In the genomic region with DNA sequence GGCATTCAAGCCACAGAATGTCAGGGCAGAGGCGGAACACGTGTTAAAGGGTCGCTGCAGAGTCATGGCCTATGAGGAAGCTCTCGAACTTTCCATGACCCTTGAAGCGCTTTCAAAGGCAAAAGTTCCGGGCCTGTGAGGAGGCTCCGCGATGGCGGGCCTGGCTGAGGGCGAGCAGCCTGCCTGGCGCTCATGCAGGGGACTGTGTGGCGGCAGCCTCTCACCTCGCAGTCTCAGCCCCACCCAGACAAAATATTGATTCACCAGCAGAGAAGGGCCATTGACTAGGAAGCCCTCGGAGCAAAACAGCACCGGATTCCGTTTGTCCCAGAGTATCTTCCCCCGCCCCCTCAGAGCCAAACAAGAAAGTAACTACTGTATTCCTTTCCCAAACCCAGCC, we compare ENCODE assay signal across 25 cellular contexts. TPM values are rescaled to one million over a fixed set of nuclear protein-coding genes. Genes with fewer than 3 reads are reported as not detected.
DNase-seq lines count a peak whose midpoint lies in the region; ATAC-seq, FAIRE-seq and TF ChIP-seq lines count a peak whose summit lies in the region.
"Had no signal": no experiment of that assay in that cellular context is flagged by ENCODE, and none has a peak within 500 bp of the region (broad histone marks: within the 10 kb centered on the region; RNA-seq: fewer than 3 reads in every experiment).

No MANE protein-coding gene starts in this region.

- no peak overlapping the region for H3K18ac ChIP-seq in H9 (ENCODE audit: insufficient read length, low read depth, low read length)

- no peaks in the 10 kb centered on the region for H3K79me2 ChIP-seq in GM23338 (replicated peaks; ENCODE audit: insufficient read depth)
- no peaks in the 10 kb centered on the region for H3K79me2 ChIP-seq in H9 (ENCODE audit: insufficient read depth, low read length)
- no peaks in the 10 kb centered on the region for H3K79me2 ChIP-seq in K562 (ENCODE audit: control insufficient read depth, insufficient read depth, low read length)

- H3K27ac ChIP-seq in GM23338 (ENCODE audit: low read depth) (no peak overlapping the region), H9 (ENCODE audit: insufficient read length, low read depth, low read length) (no peak overlapping the region), K562 (ENCODE audit: extremely low read depth, low read depth, low read length) (no peak overlapping the region)
- H3K27ac ChIP-seq: BLaER1 had no signal

- POLR2A ChIA-PET in K562 (lab: Yijun Ruan, JAX), result interaction anchor here (0.6 kb wide), 1 partner anchor 736 kb away, joined by 3 read pairs; no protein-coding TSS in a partner anchor

- no peak overlapping the region for H3K4ac ChIP-seq in H9 (ENCODE audit: low read depth, low read length)

- intact Hi-C loops in K562 (cut with micrococcal nuclease), result no loop called here

- no peaks in the 10 kb centered on the region for H3F3A ChIP-seq in GM23338 (replicated peaks; ENCODE audit: low read depth)

- no peak overlapping the region for H3T11ph ChIP-seq in H9 (ENCODE audit: low read length)

- no peaks in the 10 kb centered on the region for H3K36me3 ChIP-seq in GM23338 (ENCODE audit: insufficient read depth)
- no peaks in the 10 kb centered on the region for H3K36me3 ChIP-seq in K562 (ENCODE audit: control insufficient read depth, insufficient read depth, low read length)
- H3K36me3 ChIP-seq: BE2C, BLaER1 had no signal

- peak; percentile 77 for ATAC-seq in GM23338
- ATAC-seq in K562, result peak; percentile 28; the same call in 2 of the 3 replicates
- no peak for ATAC-seq in HG02938 (IDR thresholded peaks at IDR 0.05; ENCODE audit: unreplicated experiment)
- no peak for ATAC-seq in GM21515 (IDR thresholded peaks at IDR 0.05; ENCODE audit: unreplicated experiment)
- ATAC-seq: CD8-positive, alpha-beta T cell; GM12878 had no signal

- CTCF ChIA-PET in K562 (lab: Yijun Ruan, JAX; ENCODE audit: low intra/inter-chr PET ratio), result no interaction called here

- H3K9me3 ChIP-seq in H9 (ENCODE audit: control insufficient read depth, low read depth, low read length) (no peaks in the 10 kb centered on the region), K562 (replicated peaks; ENCODE audit: control insufficient read depth, insufficient read depth, low read depth, low read length) (no peaks in the 10 kb centered on the region)
- H3K9me3 ChIP-seq: BE2C, Caco-2 had no signal

- FAIRE-seq in K562 (lab: Jason Lieb, UNC), result no peak
- FAIRE-seq: A204.1, D721Med, GM12878, GM12892, GM18507 had no signal

- H3K4me3 ChIP-seq in GM23338 (no peak overlapping the region), K562 (no peak overlapping the region)
- H3K4me3 ChIP-seq: BLaER1, GM12878 had no signal

- no peaks in the 10 kb centered on the region; the same call in 2 of the 3 replicates for H3K9me3 Mint-ChIP-seq in GM23338
- peaks cover 0 to 5% of the 10 kb centered on the region in 2 experiments; a peak in 2 of 5 replicates for H3K9me3 Mint-ChIP-seq in H9
- H3K9me3 Mint-ChIP-seq: CD4-positive, alpha-beta T cell; CD8-positive, alpha-beta T cell had no signal

- H3K27me3 ChIP-seq in GM23338 (ENCODE audit: insufficient read depth) (no peaks in the 10 kb centered on the region), H9 (ENCODE audit: insufficient read depth, low read length) (no peaks in the 10 kb centered on the region), K562 (ENCODE audit: control insufficient read depth in 2 of 2, insufficient read depth in 2 of 2, low read length in 2 of 2) (peaks cover 6 to 14% of the 10 kb centered on the region in 2 experiments; a peak in 3 of 5 replicates)
- H3K27me3 ChIP-seq: BE2C, BLaER1 had no signal

- H4K20me1 ChIP-seq in GM23338 (replicated peaks; ENCODE audit: insufficient read depth) (no peaks in the 10 kb centered on the region), H9 (ENCODE audit: control insufficient read depth, insufficient read depth, insufficient read length) (no peaks in the 10 kb centered on the region), K562 (replicated peaks; ENCODE audit: control insufficient read depth, insufficient read depth, low read length) (no peaks in the 10 kb centered on the region)
- H4K20me1 ChIP-seq: BLaER1 had no signal

- DNase-seq in ELF-1 (ENCODE audit: low read depth, low spot score) (peak; percentile 20), GM23338 (ENCODE audit: low spot score) (peak; percentile 33), H9 (peak; percentile 32), K562 (ENCODE audit: extremely low read depth in 1 of 4, low spot score in 3 of 4) (no peak), NCI-H1436 treated with DMSO at 0.1 percent for 48 hours (lab: John Stamatoyannopoulos, UW) (no peak), CD1c-positive myeloid dendritic cell (ENCODE audit: extremely low spot score) (no peak)
- DNase-seq: 8988T; ACHN; BE2C; C1 segment of cervical spinal cord; Caco-2; Calu3; CD4-positive, alpha-beta T cell; CD8-positive, alpha-beta T cell; DMS79 treated with DMSO at 0.1 percent for 48 hours; GDM1 had no signal

- in situ Hi-C loops in K562 (cut with MboI), result no loop called here

- TF ChIP-seq EP300 in K562 (IDR thresholded peaks at IDR 0.05; ENCODE audit: low read length), result no peak

- H3K36me3 Mint-ChIP-seq in GM23338 (ENCODE audit: low read depth), result no peaks in the 10 kb centered on the region
- no peaks in the 10 kb centered on the region for H3K36me3 Mint-ChIP-seq in H9 (ENCODE audit: insufficient read depth in 1 of 3, low read depth in 3 of 3)
- H3K36me3 Mint-ChIP-seq: CD14-positive monocyte; CD8-positive, alpha-beta T cell had no signal

- H2BK12ac ChIP-seq in H9 (ENCODE audit: insufficient read length, low read depth, low read length), result no peak overlapping the region

- no peak overlapping the region for H4K5ac ChIP-seq in H9 (ENCODE audit: insufficient read length, low read depth, low read length)

- H3K23me2 ChIP-seq in H9 (ENCODE audit: insufficient read length, low read depth, low read length, poor library complexity, severe bottlenecking), result no peaks in the 10 kb centered on the region

- whole genome bisulfite sequencing in H9 (ENCODE audit: extremely low coverage, insufficient read length, low lambda C conversion rate), result no CpG with 5 or more reads among the region's 17 CpGs
- WGBS in K562 (ENCODE audit: insufficient coverage, low coverage, missing lambda C conversion rate), result 4% methylated on average over 11 of the region's 17 CpGs

- H3K4me1 Mint-ChIP-seq in GM23338, result no peaks in the 10 kb centered on the region
- no peaks in the 10 kb centered on the region for H3K4me1 Mint-ChIP-seq in H9
- H3K4me1 Mint-ChIP-seq: CD14-positive monocyte had no signal

- H3K9me2 ChIP-seq in GM23338 (ENCODE audit: insufficient read depth), result no peaks in the 10 kb centered on the region

- H3K9ac ChIP-seq in H9 (ENCODE audit: extremely low read depth, insufficient read length, low read length) (no peak overlapping the region), K562 (ENCODE audit: insufficient read depth in 1 of 2, low read depth in 2 of 2, low read length in 2 of 2) (no peak overlapping the region)
- H3K9ac ChIP-seq: BLaER1 had no signal

- H3K56ac ChIP-seq in H9 (ENCODE audit: insufficient read length, low read depth, low read length), result no peak overlapping the region

- H2BK120ac ChIP-seq in H9 (ENCODE audit: low read depth, low read length, poor library complexity, severe bottlenecking), result no peak overlapping the region

- no peak overlapping the region for H3K4me2 ChIP-seq in GM23338
- no peak overlapping the region for H3K4me2 ChIP-seq in H9 (ENCODE audit: insufficient read depth, insufficient read length, low read length)
- H3K4me2 ChIP-seq in K562 (ENCODE audit: insufficient read depth, low read length), result no peak overlapping the region
- H3K4me2 ChIP-seq: BLaER1 had no signal

- H3K23ac ChIP-seq in H9 (ENCODE audit: insufficient read length, low read depth, low read length), result no peak overlapping the region

- H3K79me1 ChIP-seq in H9 (ENCODE audit: insufficient read depth, low read depth, low read length, poor library complexity, severe bottlenecking), result no peaks in the 10 kb centered on the region

- H3K27ac Mint-ChIP-seq in GM23338 (no peak overlapping the region), H9 (no peak overlapping the region)
- H3K27ac Mint-ChIP-seq: CD14-positive monocyte; CD4-positive, alpha-beta T cell; CD8-positive, alpha-beta T cell had no signal

- no peak overlapping the region for H2BK20ac ChIP-seq in H9 (ENCODE audit: low read depth, low read length, poor library complexity, severe bottlenecking)

- H3K4me1 ChIP-seq in GM23338 (ENCODE audit: insufficient read depth) (no peaks in the 10 kb centered on the region), H9 (ENCODE audit: insufficient read depth, low read length) (no peaks in the 10 kb centered on the region), K562 (replicated peaks in 1 of 2; ENCODE audit: control insufficient read depth in 2 of 2, insufficient read depth in 2 of 2, low read length in 2 of 2) (peaks cover 0 to 9% of the 10 kb centered on the region in 2 experiments; a peak in 2 of 5 replicates)
- H3K4me1 ChIP-seq: BE2C, BLaER1, Caco-2 had no signal

- H3K27me3 Mint-ChIP-seq in GM23338 (ENCODE audit: insufficient read depth, low read depth, poor library complexity), result peaks cover 8% of the 10 kb centered on the region
- H3K27me3 Mint-ChIP-seq in H9 (ENCODE audit: low read depth), result peaks cover 6% of the 10 kb centered on the region

- H2AK5ac ChIP-seq in H9 (ENCODE audit: insufficient read length, low read length), result no peak overlapping the region

- no peak overlapping the region; the same call in 1 of the 2 replicates for H3K14ac ChIP-seq in H9 (ENCODE audit: insufficient read depth, low read length)

- no peak for TF ChIP-seq CTCF in GM23338 (conservative IDR thresholded peaks at IDR 0.05; ENCODE audit: low read depth in 2 of 2)
- TF ChIP-seq CTCF in H9 (conservative IDR thresholded peaks at IDR 0.05), result no peak
- no peak for TF ChIP-seq CTCF in K562 (IDR thresholded peaks at IDR 0.05 in 2 of 3, conservative IDR thresholded peaks at IDR 0.05 in 1 of 3; ENCODE audit: insufficient read depth in 2 of 3, low read depth in 1 of 3, low read length in 3 of 3)

- TF ChIP-seq RAD21 in K562 (CRISPR knock-in tag; conservative IDR thresholded peaks at IDR 0.05 in 1 of 2, IDR thresholded peaks at IDR 0.05 in 1 of 2), result no peak

- no peak overlapping the region for H2BK5ac ChIP-seq in H9 (ENCODE audit: insufficient read length, low read length)

- H2AFZ ChIP-seq in GM23338 (peak overlapping the region; percentile 59), H9 (ENCODE audit: low read length) (no peak overlapping the region), K562 (ENCODE audit: low read depth, low read length) (no peak overlapping the region)

- no peak overlapping the region for H4K91ac ChIP-seq in H9 (ENCODE audit: insufficient read length, low read depth, low read length)

- H3K4me3 Mint-ChIP-seq in GM23338, result no peak overlapping the region
- no peak overlapping the region for H3K4me3 Mint-ChIP-seq in H9
- H3K4me3 Mint-ChIP-seq: CD14-positive monocyte; CD4-positive, alpha-beta T cell; CD8-positive, alpha-beta T cell had no signal

- H2BK15ac ChIP-seq in H9 (ENCODE audit: low read depth, low read length), result no peak overlapping the region

- H3K9me1 ChIP-seq in K562 (ENCODE audit: control insufficient read depth, insufficient read depth, low read length), result no peaks in the 10 kb centered on the region

- no peak for TF ChIP-seq POLR2A in K562 (conservative IDR thresholded peaks at IDR 0.05)

- no peak overlapping the region for H4K8ac ChIP-seq in H9 (replicated peaks; ENCODE audit: insufficient read length, low read depth, low read length)

- BruUV-seq in K562 (replicated peaks; lab: Mats Ljungman, UMichigan), result no TSS peak

RNA-seq across cellular contexts. Expression of a gene that starts 12.8 kb away (rescaled TPM):
- total RNA-seq in GM23338 (2014; rRNA removed; shearing (Covaris generic)), result 0.74 and 0.90 TPM in 2 replicates
- polyA plus RNA-seq in GM23338 (2016; fragmentation: Nextera tagmentation; extraction: Ambion mirVana) (0.37 and 0.52 TPM in 2 replicates), K562 (2011; rRNA removed) (not detected in 2 replicates), K562 (2014; fragmentation: Illumina TruSeq; extraction: Trizol) (not detected in 2 replicates), K562 (2014; fragmentation: Nextera tagmentation; extraction: Ambion mirVana) (not detected), K562 (2014; rRNA removed) (not detected in 2 replicates)
- total RNA-seq in H9 (2021) (0.33 and 0.35 TPM in 2 replicates), K562 (2014; rRNA removed) (not detected in 2 replicates), K562 (2014; rRNA removed; fragmentation: Illumina TruSeq; extraction: Trizol) (not detected in 2 replicates), K562 (2015; rRNA removed; fragmentation: Illumina TruSeq; extraction: Trizol) (not detected in 2 replicates), K562 (2021) (not detected in 2 replicates)
- total RNA-seq in K562 (2011; cell fraction: chromatin; rRNA removed; ENCODE audit: low replicate concordance), result not detected in 2 replicates
- total RNA-seq in K562 (2011; cell fraction: nucleolus; rRNA removed), result not detected in 2 replicates
- total RNA-seq in K562 (2011; cell fraction: nucleoplasm; rRNA removed), result not detected in 2 replicates
- not detected in 2 replicates for polyA plus RNA-seq in K562 (2011; cell fraction: cytosol; rRNA removed)
- polyA plus RNA-seq in K562 (2011; cell fraction: nucleus; rRNA removed), result not detected in 2 replicates
- polyA plus RNA-seq in K562 (2012), result 0.01 TPM in 1 of 2 replicates, not detected in the other
- polyA minus RNA-seq in K562 (2011; rRNA and poly(A)+ RNA removed), result not detected in 2 replicates
- not detected in 2 replicates for polyA minus RNA-seq in K562 (2011; cell fraction: cytosol; rRNA and poly(A)+ RNA removed)
- not detected in 2 replicates for polyA minus RNA-seq in K562 (2011; cell fraction: nucleus; rRNA and poly(A)+ RNA removed)
- total RNA-seq: Caco-2; CD8-positive, alpha-beta T cell; GM12878 had no signal
- polyA plus RNA-seq: CD14-positive monocyte had no signal

Comparison
In these comparisons a context has a peak if more than half of its experiments do, and no peak if none do; other contexts are left out.
1. DNase-seq: peak in ELF-1 (single experiment), GM23338 (single experiment) and H9 (single experiment); none in K562 (0 of 4), NCI-H1436 treated with DMSO at 0.1 percent for 48 hours (single experiment) and CD1c-positive myeloid dendritic cell (single experiment).
2. ATAC-seq: peak in GM23338 (single experiment) and K562 (single experiment); none in HG02938 (single experiment) and GM21515 (single experiment).